In genomic region chr1:168467452-168467851, GRCh38 we compare ENCODE assay signal across 12 cellular contexts.
DNase-seq lines count a peak whose midpoint lies in the region; ATAC-seq, FAIRE-seq and TF ChIP-seq lines count a peak whose summit lies in the region.
"Had no signal": no experiment of that assay in that cellular context is flagged by ENCODE, and none has a peak within 500 bp of the region (broad histone marks: within the 10 kb centered on the region; RNA-seq: fewer than 3 reads in every experiment).

No MANE protein-coding gene starts in this region.

- POLR2A ChIA-PET in HepG2 (lab: Yijun Ruan, JAX) = no interaction called here

- CTCF ChIA-PET in HepG2 (lab: Yijun Ruan, JAX; ENCODE audit: low intra/inter-chr PET ratio, low total read pairs) = no interaction called here

- no peak overlapping the region for H2AFZ ChIP-seq in astrocyte (ENCODE audit: low read depth, low read length)
- no peak overlapping the region for H2AFZ ChIP-seq in HepG2 (ENCODE audit: low read length)

- H3K9ac ChIP-seq in astrocyte (ENCODE audit: low read length) (no peak overlapping the region), HepG2 (ENCODE audit: insufficient read depth, low read depth, low read length) (no peak overlapping the region)

- peak overlapping the region; percentile 48 for H3K27ac Mint-ChIP-seq in astrocyte (ENCODE audit: unreplicated experiment)
- peak overlapping the region; percentile 52 for H3K27ac Mint-ChIP-seq in stimulated activated effector memory CD8-positive, alpha-beta T cell treated with anti-CD3 and anti-CD28 coated beads, Interleukin-12 subunit alpha, Interleukin-12 subunit beta, amount 100 ng/mL, for 72 hours

- 97% methylated on average over 3 of the region's 3 CpGs for WGBS in HepG2 (ENCODE audit: low lambda C conversion rate)

- DNase-seq in activated T-cell treated with anti-CD3 and anti-CD28 coated beads, Interleukin-2, amount 50 U/mL, for 4 hours = no peak
- DNase-seq in activated T-cell treated with anti-CD3 and anti-CD28 coated beads, Interleukin-2, amount 50 U/mL, for 48 hours = no peak
- DNase-seq in astrocyte (ENCODE audit: low read depth) (peak; percentile 33), NCI-H2171 treated with DMSO at 0.1 percent for 48 hours (lab: John Stamatoyannopoulos, UW) (no peak), mesenteric fat pad (ENCODE audit: low spot score) (no peak), HepG2 (ENCODE audit: low spot score) (no peak)
- no peak for DNase-seq in stimulated activated effector memory CD8-positive, alpha-beta T cell treated with anti-CD3 and anti-CD28 coated beads, Interleukin-12 subunit alpha, Interleukin-12 subunit beta, amount 100 ng/mL, for 72 hours (ENCODE audit: low spot score in 2 of 2)
- DNase-seq: activated naive CD4-positive, alpha-beta T cell; GF-D8; left ventricle myocardium inferior had no signal

- TF ChIP-seq RAD21 in HepG2 (CRISPR knock-in tag; IDR thresholded peaks at IDR 0.05) = no peak

- H3K79me2 ChIP-seq in astrocyte (ENCODE audit: insufficient read depth, low read length) (no peaks in the 10 kb centered on the region), HepG2 (ENCODE audit: insufficient read depth, low read length) (no peaks in the 10 kb centered on the region)

- no peaks in the 10 kb centered on the region for H3K36me3 Mint-ChIP-seq in activated T-cell treated with anti-CD3 and anti-CD28 coated beads, Interleukin-2, amount 50 U/mL, for 4 hours (ENCODE audit: insufficient read depth)
- no peaks in the 10 kb centered on the region for H3K36me3 Mint-ChIP-seq in astrocyte (ENCODE audit: low read depth, unreplicated experiment)
- H3K36me3 Mint-ChIP-seq in stimulated activated effector memory CD8-positive, alpha-beta T cell treated with anti-CD3 and anti-CD28 coated beads, Interleukin-12 subunit alpha, Interleukin-12 subunit beta, amount 100 ng/mL, for 72 hours = no peaks in the 10 kb centered on the region

- TF ChIP-seq EP300 in HepG2 (IDR thresholded peaks at IDR 0.05; ENCODE audit: low read depth in 2 of 2, low read length in 2 of 2) = no peak
- no peak for TF ChIP-seq EP300 in HepG2 (CRISPR knock-in tag; IDR thresholded peaks at IDR 0.05; ENCODE audit: borderline replicate concordance)

- H3K4me3 ChIP-seq in astrocyte (ENCODE audit: insufficient read depth, low read depth, low read length) = no peak overlapping the region
- no peak overlapping the region for H3K4me3 ChIP-seq in HepG2 (replicated peaks in 1 of 3; ENCODE audit: insufficient read depth in 1 of 3, low read depth in 2 of 3, low read length in 3 of 3)
- H3K4me3 ChIP-seq: left ventricle myocardium inferior had no signal

- TF ChIP-seq CTCF in astrocyte (IDR thresholded peaks at IDR 0.05; ENCODE audit: insufficient read depth, low read depth, low read length) (no peak), HepG2 (CRISPR knock-in tag; IDR thresholded peaks at IDR 0.05) (no peak)

- H3K36me3 ChIP-seq in astrocyte (ENCODE audit: insufficient read depth, low read length) (no peaks in the 10 kb centered on the region), HepG2 (replicated peaks in 1 of 2; ENCODE audit: control insufficient read depth in 1 of 2, insufficient read depth in 2 of 2, low read length in 2 of 2) (no peaks in the 10 kb centered on the region)
- H3K36me3 ChIP-seq: left ventricle myocardium inferior had no signal

- H3K27me3 ChIP-seq in astrocyte (ENCODE audit: insufficient read depth, low read length) = no peaks in the 10 kb centered on the region
- no peaks in the 10 kb centered on the region for H3K27me3 ChIP-seq in HepG2 (ENCODE audit: control insufficient read depth in 1 of 2, insufficient read depth in 2 of 2, low read length in 2 of 2)

- intact Hi-C loops in HepG2 (cut with micrococcal nuclease; ENCODE audit: unreplicated experiment) = no loop called here

- no peak for FAIRE-seq in astrocyte (lab: Jason Lieb, UNC)
- FAIRE-seq in HepG2 (lab: Jason Lieb, UNC) = no peak
- FAIRE-seq: TTC549 had no signal

- H3K27ac ChIP-seq in astrocyte (ENCODE audit: low read depth, low read length) (no peak overlapping the region), HepG2 (ENCODE audit: extremely low read length, insufficient read depth, low read length) (no peak overlapping the region)
- H3K27ac ChIP-seq: left ventricle myocardium inferior had no signal

- no peaks in the 10 kb centered on the region for H4K20me1 ChIP-seq in astrocyte (ENCODE audit: insufficient read depth, low read length)
- H4K20me1 ChIP-seq in HepG2 (ENCODE audit: insufficient read depth, low read length) = no peaks in the 10 kb centered on the region

- BruUV-seq in HepG2 (replicated peaks; lab: Mats Ljungman, UMichigan) = no TSS peak

- no peaks in the 10 kb centered on the region for H3K27me3 Mint-ChIP-seq in activated T-cell treated with anti-CD3 and anti-CD28 coated beads, Interleukin-2, amount 50 U/mL, for 4 hours (ENCODE audit: low read depth)
- no peaks in the 10 kb centered on the region for H3K27me3 Mint-ChIP-seq in astrocyte (ENCODE audit: low read depth, unreplicated experiment)

- ATAC-seq in activated T-cell treated with anti-CD3 and anti-CD28 coated beads, Interleukin-2, amount 50 U/mL, for 4 hours = no peak
- peak; percentile 37 for ATAC-seq in HG03460 (IDR thresholded peaks at IDR 0.05; ENCODE audit: unreplicated experiment)
- ATAC-seq in stimulated activated effector memory CD8-positive, alpha-beta T cell treated with anti-CD3 and anti-CD28 coated beads, Interleukin-12 subunit alpha, Interleukin-12 subunit beta, amount 100 ng/mL, for 72 hours = no peak
- ATAC-seq in HepG2 = no peak

- no peaks in the 10 kb centered on the region for H3K9me3 Mint-ChIP-seq in activated T-cell treated with anti-CD3 and anti-CD28 coated beads, Interleukin-2, amount 50 U/mL, for 4 hours
- H3K9me3 Mint-ChIP-seq in astrocyte (ENCODE audit: unreplicated experiment) = peaks cover 5% of the 10 kb centered on the region
- peaks cover 2% of the 10 kb centered on the region for H3K9me3 Mint-ChIP-seq in stimulated activated effector memory CD8-positive, alpha-beta T cell treated with anti-CD3 and anti-CD28 coated beads, Interleukin-12 subunit alpha, Interleukin-12 subunit beta, amount 100 ng/mL, for 72 hours

- peak overlapping the region; percentile 51 for H3K4me3 Mint-ChIP-seq in activated T-cell treated with anti-CD3 and anti-CD28 coated beads, Interleukin-2, amount 50 U/mL, for 4 hours
- no peak overlapping the region for H3K4me3 Mint-ChIP-seq in astrocyte (ENCODE audit: unreplicated experiment)
- H3K4me3 Mint-ChIP-seq in stimulated activated effector memory CD8-positive, alpha-beta T cell treated with anti-CD3 and anti-CD28 coated beads, Interleukin-12 subunit alpha, Interleukin-12 subunit beta, amount 100 ng/mL, for 72 hours = peak overlapping the region; percentile 45

- H3K9me3 ChIP-seq in astrocyte (ENCODE audit: insufficient read depth, low read depth, low read length) = no peaks in the 10 kb centered on the region
- H3K9me3 ChIP-seq in HepG2 (ENCODE audit: low read length) = no peaks in the 10 kb centered on the region
- H3K9me3 ChIP-seq: left ventricle myocardium inferior had no signal

- peaks cover 61% of the 10 kb centered on the region for H3K4me1 Mint-ChIP-seq in activated T-cell treated with anti-CD3 and anti-CD28 coated beads, Interleukin-2, amount 50 U/mL, for 4 hours (ENCODE audit: low read depth)
- peaks cover 53% of the 10 kb centered on the region for H3K4me1 Mint-ChIP-seq in astrocyte (ENCODE audit: low read depth, unreplicated experiment)
- peaks cover 61% of the 10 kb centered on the region for H3K4me1 Mint-ChIP-seq in stimulated activated effector memory CD8-positive, alpha-beta T cell treated with anti-CD3 and anti-CD28 coated beads, Interleukin-12 subunit alpha, Interleukin-12 subunit beta, amount 100 ng/mL, for 72 hours

- H3K4me1 ChIP-seq in astrocyte (ENCODE audit: insufficient read depth, low read length) (peaks cover 42% of the 10 kb centered on the region), HepG2 (ENCODE audit: insufficient read depth, low read length) (peaks cover 57% of the 10 kb centered on the region)

- in situ Hi-C loops in HepG2 (cut with HindIII; ENCODE audit: extremely low pct_ligation_motif_present, low pct_unique_long_range_greater_than_20kb) = no loop called here

- TF ChIP-seq POLR2A in HepG2 (IDR thresholded peaks at IDR 0.05; ENCODE audit: insufficient read depth in 1 of 2, low read depth in 2 of 2, low read length in 2 of 2) = no peak

- no peak overlapping the region for H3K4me2 ChIP-seq in astrocyte (ENCODE audit: low read length)
- H3K4me2 ChIP-seq in HepG2 (ENCODE audit: low read depth, low read length) = no peak overlapping the region

TF ChIP-seq in HepG2, 621 proteins besides CTCF, POLR2A, EP300 and RAD21 (continues in another document):
- no peak for TF ChIP-seq ZNF724P (CRISPR knock-in tag; IDR thresholded peaks at IDR 0.05; ENCODE audit: borderline replicate concordance)
